ENCODE assay signal across 28 cellular contexts in the genomic region with DNA sequence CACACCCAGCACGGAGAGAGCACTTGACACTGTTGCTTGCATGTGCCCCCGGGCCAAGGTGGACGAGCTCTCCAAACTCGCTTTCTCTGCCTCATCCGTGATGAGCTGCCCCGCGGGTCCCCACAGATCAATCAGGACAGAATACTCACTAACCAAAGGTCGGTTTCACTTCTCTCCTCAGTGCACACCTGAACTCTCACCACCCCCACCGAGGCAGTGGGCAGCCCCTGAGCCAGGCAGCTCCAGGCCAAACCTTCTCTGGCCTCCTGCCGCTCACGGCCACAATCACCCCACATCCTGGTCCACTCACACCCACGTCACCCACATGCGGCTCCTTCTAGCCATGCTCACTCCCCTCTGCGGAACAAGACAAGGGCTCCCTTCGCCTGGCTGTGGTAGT.
"Had no signal": no experiment of that assay in that cellular context is flagged by ENCODE, and none has a peak within 500 bp of the region (broad histone marks: within the 10 kb centered on the region; RNA-seq: fewer than 3 reads in every experiment).

No MANE protein-coding gene starts in this region.

- H3K36me3 ChIP-seq: brain microvascular endothelial cell, SJSA1 had no signal

- H3K4me3 ChIP-seq: PC-9, SJSA1 had no signal

- FAIRE-seq: RCC 7860, TTC549 had no signal

- ATAC-seq: activated CD8-positive, alpha-beta T cell treated with anti-CD3 and anti-CD28 coated beads for 36 hours; activated T-cell treated with anti-CD3 and anti-CD28 coated beads, Interleukin-2, amount 50 U/mL, for 72 hours; activated T-helper 17 cell treated with anti-CD3 and anti-CD28 coated beads, Interleukin-2, amount 50 U/mL, for 72 hours had no signal

- H3K27ac ChIP-seq: brain microvascular endothelial cell, PC-9, SJSA1 had no signal

- H3K4me1 ChIP-seq: SJSA1 had no signal

- DNase-seq: activated CD4-positive, alpha-beta T cell treated with anti-CD3 and anti-CD28 coated beads, Interleukin-2, amount 10 ng/mL, durations not matched to agents 24 days and 14 days; activated CD4-positive, alpha-beta T cell treated with anti-CD3 and anti-CD28 coated beads, Interleukin-2, amount 50 U/mL, for 4 hours; activated CD8-positive, alpha-beta T cell treated with anti-CD3 and anti-CD28 coated beads for 36 hours; activated effector memory CD4-positive, alpha-beta T cell treated with anti-CD3 and anti-CD28 coated beads, Interleukin-2, amount 50 U/mL, for 16 hours; activated naive CD4-positive, alpha-beta T cell; activated naive CD8-positive, alpha-beta T cell treated with anti-CD3 and anti-CD28 coated beads for 36 hours; activated T-cell treated with anti-CD3 and anti-CD28 coated beads, Interleukin-2, amount 50 U/mL, for 1 hour; activated T-cell treated with anti-CD3 and anti-CD28 coated beads, Interleukin-2, amount 50 U/mL, for 72 hours; amniotic stem cell; brain microvascular endothelial cell; central memory CD4-positive, alpha-beta T cell; KG1; MM.1S; MV-4-11; NCI-H1092; NCI-H1436 treated with DMSO at 0.1 percent for 48 hours; NCI-H1694 treated with DMSO at 0.1 percent for 48 hours; NCI-H2029; NCI-H345; NCI-H524 treated with DMSO at 0.1 percent for 48 hours; NCI-H748 treated with DMSO at 0.1 percent for 48 hours; PC-9; SHP77 treated with DMSO at 0.1 percent for 48 hours; SK-N-SH had no signal

- H3K9ac ChIP-seq: SK-N-SH had no signal

- H3K27me3 ChIP-seq: brain microvascular endothelial cell, SJSA1 had no signal
